9 cellular contexts compared by ENCODE assay signal in the genomic region with DNA sequence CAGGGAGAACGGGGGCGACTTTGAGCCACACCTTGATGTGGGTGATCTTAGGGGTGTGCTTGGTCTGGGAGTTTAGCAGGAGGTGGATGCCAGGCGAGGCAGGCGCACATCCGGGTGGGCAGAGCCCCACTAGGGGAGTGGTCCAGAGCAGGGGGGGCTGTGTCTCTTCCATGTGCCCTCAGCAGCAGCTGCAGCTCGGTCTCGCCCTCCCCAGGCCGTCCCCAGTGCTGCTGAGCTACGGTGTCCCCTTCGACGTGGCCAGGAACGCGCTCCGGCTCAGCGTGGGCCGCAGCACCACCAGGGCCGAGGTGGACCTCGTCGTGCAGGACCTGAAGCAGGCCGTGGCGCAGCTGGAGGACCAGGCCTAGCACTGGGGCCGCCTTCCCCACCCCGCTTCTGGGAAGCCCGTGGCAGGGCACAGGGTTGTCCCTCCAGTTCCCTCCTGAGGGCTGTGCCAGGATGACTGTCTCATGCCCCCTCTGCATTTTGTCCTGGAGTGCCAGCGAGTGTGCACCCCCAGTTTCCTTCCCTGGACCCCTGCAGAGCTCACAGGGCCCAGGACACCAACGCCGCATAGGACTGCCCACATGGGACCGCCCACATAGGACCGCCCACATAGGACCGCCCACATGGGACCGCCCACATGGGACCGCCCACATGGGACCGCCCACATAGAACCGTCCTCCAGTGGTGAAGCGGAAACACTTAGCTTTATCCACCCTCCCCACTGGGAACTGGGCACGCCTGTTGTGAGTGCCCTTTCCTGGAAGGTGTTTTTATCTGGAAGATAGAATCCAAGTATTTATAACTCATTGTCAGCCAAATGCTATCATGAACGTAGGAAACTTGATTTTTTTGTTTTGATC. TPM values are rescaled to one million over a fixed set of nuclear protein-coding genes. Genes with fewer than 3 reads are reported as not detected.
DNase-seq lines count a peak whose midpoint lies in the region; ATAC-seq and TF ChIP-seq lines count a peak whose summit lies in the region.
"Had no signal": no experiment of that assay in that cellular context is flagged by ENCODE, and none has a peak within 500 bp of the region (broad histone marks: within the 10 kb centered on the region; RNA-seq: fewer than 3 reads in every experiment).

No MANE protein-coding gene starts in this region.

- H3K79me2 ChIP-seq in OCI-LY7 (ENCODE audit: insufficient read depth, low read depth, low read length): no peaks in the 10 kb centered on the region

- H3K4me1 Mint-ChIP-seq in dendritic cell treated with granulocyte-macrophage colony-stimulating factor and Interleukin-4, amounts not matched to agents 40 ng/mL and 50 ng/mL, for 4 days (ENCODE audit: low read depth): peaks cover 55% of the 10 kb centered on the region

- in situ Hi-C loops in ACHN (cut with HindIII; ENCODE audit: low pct_ligation_motif_present, low pct_unique_long_range_greater_than_20kb, low sequenced_read_pairs): no loop called here

- no peak for TF ChIP-seq CTCF in GM12864 (IDR thresholded peaks at IDR 0.05; ENCODE audit: low read depth, low read length, missing control alignments)
- no peak for TF ChIP-seq CTCF in OCI-LY7 (conservative IDR thresholded peaks at IDR 0.05; ENCODE audit: low read length)

- peak overlapping the region; percentile 97 for H3K27ac Mint-ChIP-seq in dendritic cell treated with granulocyte-macrophage colony-stimulating factor and Interleukin-4, amounts not matched to agents 40 ng/mL and 50 ng/mL, for 4 days

- peak overlapping the region; percentile 54 for H3K4me2 ChIP-seq in OCI-LY7 (ENCODE audit: low read length)

- CTCF ChIA-PET in OCI-LY7 (lab: Charles Lee; ENCODE audit: unreplicated experiment): interaction anchor here (0.6 to 1.2 kb wide), 7 partner anchors 9 to 190 kb away, joined by 3 to 6 read pairs (median 4); a partner anchor contains a TSS

- H3K9me2 ChIP-seq in OCI-LY7 (ENCODE audit: insufficient read depth, low read length): no peaks in the 10 kb centered on the region

- BruUV-seq in OCI-LY7 (replicated peaks; lab: Mats Ljungman, UMichigan): no TSS peak

- H3K27me3 Mint-ChIP-seq in dendritic cell treated with granulocyte-macrophage colony-stimulating factor and Interleukin-4, amounts not matched to agents 40 ng/mL and 50 ng/mL, for 4 days: no peaks in the 10 kb centered on the region

- H3K9me3 ChIP-seq in OCI-LY7 (ENCODE audit: low read length): no peaks in the 10 kb centered on the region
- H3K9me3 ChIP-seq: thoracic aorta had no signal

- POLR2A ChIA-PET in OCI-LY7 (lab: Charles Lee): interaction anchor here (0.5 to 2.7 kb wide), 10 partner anchors 8 to 422 kb away, joined by 3 to 16 read pairs (median 3); a partner anchor contains a TSS

- H3K9me3 Mint-ChIP-seq in dendritic cell treated with granulocyte-macrophage colony-stimulating factor and Interleukin-4, amounts not matched to agents 40 ng/mL and 50 ng/mL, for 4 days: no peaks in the 10 kb centered on the region

- peak overlapping the region; percentile 28 for H3K4me3 Mint-ChIP-seq in dendritic cell treated with granulocyte-macrophage colony-stimulating factor and Interleukin-4, amounts not matched to agents 40 ng/mL and 50 ng/mL, for 4 days

- H2AFZ ChIP-seq in OCI-LY7 (ENCODE audit: low read length): peak overlapping the region; percentile 1; the same call in 1 of the 2 replicates

- H3K4me3 ChIP-seq in GM12864 (ENCODE audit: low read depth, low read length) (no peak overlapping the region), OCI-LY7 (ENCODE audit: low read depth, low read length, poor library complexity, severe bottlenecking) (peak overlapping the region; percentile 18)
- H3K4me3 ChIP-seq: thoracic aorta had no signal

- H3K4me1 ChIP-seq in OCI-LY7 (ENCODE audit: insufficient read depth, low read length, poor library complexity, severe bottlenecking): peaks cover 12% of the 10 kb centered on the region

- H4K20me1 ChIP-seq in OCI-LY7 (ENCODE audit: insufficient read depth, low read length): no peaks in the 10 kb centered on the region

- peaks cover 23% of the 10 kb centered on the region for H3K36me3 Mint-ChIP-seq in dendritic cell treated with granulocyte-macrophage colony-stimulating factor and Interleukin-4, amounts not matched to agents 40 ng/mL and 50 ng/mL, for 4 days (ENCODE audit: low read depth)

- intact Hi-C loops in OCI-LY7 (cut with micrococcal nuclease; ENCODE audit: unreplicated experiment): no loop called here
- intact Hi-C loops in dendritic cell treated with granulocyte-macrophage colony-stimulating factor and Interleukin-4, amounts not matched to agents 40 ng/mL and 50 ng/mL, for 4 days (cut with micrococcal nuclease): no loop called here

- peak; percentile 88 for DNase-seq in ACHN
- DNase-seq in GM12864 (ENCODE audit: low read depth): peak; percentile 70
- DNase-seq in OCI-LY7 (ENCODE audit: low spot score): peak; percentile 88
- DNase-seq in mesenteric fat pad (ENCODE audit: low spot score): peak; percentile 90
- DNase-seq in H4 (ENCODE audit: low spot score): no peak
- no peak for DNase-seq in stimulated activated CD4-positive, alpha-beta T cell treated with anti-CD3 and anti-CD28 coated beads, Interleukin-4, amount 100 ng/mL, for 4 hours

- ATAC-seq in HG02759 (IDR thresholded peaks at IDR 0.05; ENCODE audit: unreplicated experiment): peak; percentile 47

- peak overlapping the region; percentile 6 for H3K27ac ChIP-seq in OCI-LY7 (ENCODE audit: low read depth, low read length, poor library complexity, severe bottlenecking)
- H3K27ac ChIP-seq: thoracic aorta had no signal

- H3K36me3 ChIP-seq in OCI-LY7 (ENCODE audit: insufficient read depth, low read length): no peaks in the 10 kb centered on the region
- H3K36me3 ChIP-seq: thoracic aorta had no signal

RNA-seq across cellular contexts. Expression of a gene that starts 1.9 kb away (rescaled TPM):
- total RNA-seq in OCI-LY7 (2014; rRNA removed; shearing (Covaris generic)): 7.6 and 7.7 TPM in 2 replicates
- 3.4 and 5.0 TPM in 2 replicates for total RNA-seq in OCI-LY7 (2022)
- total RNA-seq in mesenteric fat pad: 0.48 TPM
- not detected in 2 replicates for total RNA-seq in H4 (2014; rRNA removed; shearing (Covaris generic))

RNA-seq across cellular contexts. Expression of a gene that starts 37.4 kb away (rescaled TPM):
- 39.3 and 41.7 TPM in 2 replicates for total RNA-seq in OCI-LY7 (2014; rRNA removed; shearing (Covaris generic))
- 29.9 and 31.2 TPM in 2 replicates for total RNA-seq in OCI-LY7 (2022)
- total RNA-seq in mesenteric fat pad: 13.6 TPM
- 19.6 and 20.5 TPM in 2 replicates for total RNA-seq in H4 (2014; rRNA removed; shearing (Covaris generic))

RNA-seq across cellular contexts. Expression of a gene that starts 40.2 kb away (rescaled TPM):
- total RNA-seq in OCI-LY7 (2014; rRNA removed; shearing (Covaris generic)): 0.03 and 0.09 TPM in 2 replicates
- total RNA-seq in OCI-LY7 (2022) (1.7 and 1.9 TPM in 2 replicates), mesenteric fat pad (4.4 TPM)
- total RNA-seq in H4 (2014; rRNA removed; shearing (Covaris generic)): not detected in 2 replicates

Comparison
In these comparisons a context has a peak if more than half of its experiments do, and no peak if none do; other contexts are left out.
1. DNase-seq: peak in ACHN (single experiment), GM12864 (single experiment), OCI-LY7 (single experiment) and mesenteric fat pad (single experiment); none in H4 (single experiment) and stimulated activated CD4-positive, alpha-beta T cell treated with anti-CD3 and anti-CD28 coated beads, Interleukin-4, amount 100 ng/mL, for 4 hours (0 of 2).